ENCODE assay signal across 8 cellular contexts in genomic region chr1:68497358-68497698, GRCh38. TPM values are rescaled to one million over a fixed set of nuclear protein-coding genes. Genes with fewer than 3 reads are reported as not detected.
DNase-seq lines count a peak whose midpoint lies in the region; ATAC-seq and TF ChIP-seq lines count a peak whose summit lies in the region.

No MANE protein-coding gene starts in this region.

- ATAC-seq in HG03442 (IDR thresholded peaks at IDR 0.05; ENCODE audit: unreplicated experiment): peak; percentile 13
- ATAC-seq in natural killer cell treated with Interleukin-12 subunit alpha and Interleukin-12 subunit beta and Interleukin-15 and Interleukin-18, amount 100 ng/mL, for 72 hours: no peak

- no peak for TF ChIP-seq CTCF in chondrocyte (IDR thresholded peaks at IDR 0.05)

- H3K9me3 Mint-ChIP-seq in activated CD4-positive, alpha-beta T cell treated with anti-CD3 and anti-CD28 coated beads, Interleukin-2, amount 10 ng/mL, durations not matched to agents 7 days and 5 days: peaks cover 2% of the 10 kb centered on the region
- peaks cover 5% of the 10 kb centered on the region for H3K9me3 Mint-ChIP-seq in chondrocyte (ENCODE audit: low read depth)
- no peaks in the 10 kb centered on the region for H3K9me3 Mint-ChIP-seq in natural killer cell treated with Interleukin-12 subunit alpha and Interleukin-12 subunit beta and Interleukin-15 and Interleukin-18, amount 100 ng/mL, for 72 hours

- H3K4me1 Mint-ChIP-seq in activated CD4-positive, alpha-beta T cell treated with anti-CD3 and anti-CD28 coated beads, Interleukin-2, amount 10 ng/mL, durations not matched to agents 7 days and 5 days: peaks cover 33% of the 10 kb centered on the region
- H3K4me1 Mint-ChIP-seq in chondrocyte (ENCODE audit: low read depth): peaks cover 16% of the 10 kb centered on the region
- peaks cover 24% of the 10 kb centered on the region in 2 donors for H3K4me1 Mint-ChIP-seq in natural killer cell treated with Interleukin-12 subunit alpha and Interleukin-12 subunit beta and Interleukin-15 and Interleukin-18, amount 100 ng/mL, for 72 hours (ENCODE audit: low read depth in 2 of 2)

- peak overlapping the region; percentile 93 for H3K4me3 Mint-ChIP-seq in activated CD4-positive, alpha-beta T cell treated with anti-CD3 and anti-CD28 coated beads, Interleukin-2, amount 10 ng/mL, durations not matched to agents 7 days and 5 days
- H3K4me3 Mint-ChIP-seq in chondrocyte (ENCODE audit: unreplicated experiment): peak overlapping the region; percentile 89
- H3K4me3 Mint-ChIP-seq in natural killer cell treated with Interleukin-12 subunit alpha and Interleukin-12 subunit beta and Interleukin-15 and Interleukin-18, amount 100 ng/mL, for 72 hours: peak overlapping the region; percentile 82

- H3K27ac Mint-ChIP-seq in activated CD4-positive, alpha-beta T cell treated with anti-CD3 and anti-CD28 coated beads, Interleukin-2, amount 10 ng/mL, durations not matched to agents 7 days and 5 days: peak overlapping the region; percentile 93
- H3K27ac Mint-ChIP-seq in chondrocyte (ENCODE audit: unreplicated experiment): peak overlapping the region; percentile 52
- H3K27ac Mint-ChIP-seq in natural killer cell treated with Interleukin-12 subunit alpha and Interleukin-12 subunit beta and Interleukin-15 and Interleukin-18, amount 100 ng/mL, for 72 hours: peak overlapping the region; percentile 43 to 78

- peaks cover 8% of the 10 kb centered on the region for H3K36me3 Mint-ChIP-seq in activated CD4-positive, alpha-beta T cell treated with anti-CD3 and anti-CD28 coated beads, Interleukin-2, amount 10 ng/mL, durations not matched to agents 7 days and 5 days (ENCODE audit: low read depth)
- H3K36me3 Mint-ChIP-seq in chondrocyte (ENCODE audit: low read depth): peaks cover 2% of the 10 kb centered on the region
- H3K36me3 Mint-ChIP-seq in natural killer cell treated with Interleukin-12 subunit alpha and Interleukin-12 subunit beta and Interleukin-15 and Interleukin-18, amount 100 ng/mL, for 72 hours: peaks cover 6% of the 10 kb centered on the region

- no peak for DNase-seq in activated CD4-positive, alpha-beta T cell treated with anti-CD3 and anti-CD28 coated beads, Interleukin-2, amount 10 ng/mL, durations not matched to agents 7 days and 5 days
- no peak for DNase-seq in activated CD4-positive, alpha-beta T cell treated with anti-CD3 and anti-CD28 coated beads for 48 hours
- DNase-seq in chondrocyte (ENCODE audit: low spot score): no peak
- DNase-seq in natural killer cell treated with Interleukin-12 subunit alpha and Interleukin-12 subunit beta and Interleukin-15 and Interleukin-18, amount 100 ng/mL, for 72 hours (ENCODE audit: low spot score): no peak
- no peak for DNase-seq in GM03348 (ENCODE audit: low spot score)
- DNase-seq in epidermal melanocyte (ENCODE audit: insufficient read length, low spot score): no peak
- DNase-seq in effector CD8-positive, alpha-beta T cell (lab: John Stamatoyannopoulos, UW): no peak

- H3K27me3 Mint-ChIP-seq in activated CD4-positive, alpha-beta T cell treated with anti-CD3 and anti-CD28 coated beads, Interleukin-2, amount 10 ng/mL, durations not matched to agents 7 days and 5 days: peaks cover 37% of the 10 kb centered on the region
- H3K27me3 Mint-ChIP-seq in chondrocyte (ENCODE audit: low read depth): no peaks in the 10 kb centered on the region
- H3K27me3 Mint-ChIP-seq in natural killer cell treated with Interleukin-12 subunit alpha and Interleukin-12 subunit beta and Interleukin-15 and Interleukin-18, amount 100 ng/mL, for 72 hours: peaks cover 0 to 4% of the 10 kb centered on the region in 2 donors

- POLR2A ChIA-PET in activated CD4-positive, alpha-beta T cell treated with anti-CD3 and anti-CD28 coated beads, Interleukin-2, amount 10 ng/mL, durations not matched to agents 7 days and 5 days (lab: Charles Lee): no interaction called here

- CTCF ChIA-PET in activated CD4-positive, alpha-beta T cell treated with anti-CD3 and anti-CD28 coated beads, Interleukin-2, amount 10 ng/mL, durations not matched to agents 7 days and 5 days (lab: Charles Lee): no interaction called here

RNA-seq across cellular contexts. Expression of gene DEPDC1, which starts 0.4 kb away (rescaled TPM):
- 10 to 100 TPM; 24.5 to 28.2 TPM for total RNA-seq in activated CD4-positive, alpha-beta T cell treated with anti-CD3 and anti-CD28 coated beads, Interleukin-2, amount 10 ng/mL, durations not matched to agents 7 days and 5 days
- 4.3 to 5.2 TPM (median 4.7 TPM) in 3 replicates for total RNA-seq in chondrocyte
- 10 to 100 TPM; 10.7 to 20.9 TPM for total RNA-seq in natural killer cell treated with Interleukin-12 subunit alpha and Interleukin-12 subunit beta and Interleukin-15 and Interleukin-18, amount 100 ng/mL, for 72 hours

RNA-seq across cellular contexts. Expression of gene RPE65, which starts 47.6 kb away (rescaled TPM):
- total RNA-seq in activated CD4-positive, alpha-beta T cell treated with anti-CD3 and anti-CD28 coated beads, Interleukin-2, amount 10 ng/mL, durations not matched to agents 7 days and 5 days: not detected
- not detected in 3 replicates for total RNA-seq in chondrocyte
- total RNA-seq in natural killer cell treated with Interleukin-12 subunit alpha and Interleukin-12 subunit beta and Interleukin-15 and Interleukin-18, amount 100 ng/mL, for 72 hours: not detected
